9 cellular contexts compared by ENCODE assay signal in the genomic region with DNA sequence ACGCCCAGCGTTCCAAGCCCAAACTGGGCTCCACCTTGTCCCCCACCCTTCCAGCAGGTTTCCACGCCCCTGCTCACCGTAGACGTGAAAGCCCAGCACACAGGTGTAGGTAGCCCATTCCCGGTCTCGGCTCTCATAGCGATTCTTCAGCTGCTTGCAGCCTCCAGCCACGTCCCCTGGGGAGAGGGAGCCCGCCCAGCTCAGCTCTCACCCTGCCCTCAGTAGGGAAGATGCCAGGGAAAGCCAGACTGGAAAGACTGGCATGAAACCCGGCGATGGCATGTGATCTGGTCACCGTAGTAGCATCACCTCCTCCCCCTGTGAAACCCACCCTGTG. TPM values are rescaled to one million over a fixed set of nuclear protein-coding genes. Genes with fewer than 3 reads are reported as not detected.
DNase-seq lines count a peak whose midpoint lies in the region; ATAC-seq and TF ChIP-seq lines count a peak whose summit lies in the region.
"Had no signal": no experiment of that assay in that cellular context is flagged by ENCODE, and none has a peak within 500 bp of the region (broad histone marks: within the 10 kb centered on the region; RNA-seq: fewer than 3 reads in every experiment).

No MANE protein-coding gene starts in this region.

- H3K27me3 ChIP-seq in Caco-2 (replicated peaks; ENCODE audit: control insufficient read depth, insufficient read depth, low read length) (no peaks in the 10 kb centered on the region), fibroblast of lung (ENCODE audit: control insufficient read depth, insufficient read depth, low read length) (no peaks in the 10 kb centered on the region)

- H3K27ac Mint-ChIP-seq in Caco-2 (ENCODE audit: unreplicated experiment) (peak overlapping the region; percentile 89), T-cell (peak overlapping the region; percentile 74 to 82), progenitor cell of endocrine pancreas (peak overlapping the region; percentile 83)

- no peak overlapping the region for H3K9ac ChIP-seq in fibroblast of lung (ENCODE audit: insufficient read depth, low read length)

- H3K4me2 ChIP-seq in fibroblast of lung (ENCODE audit: extremely low read depth, insufficient read depth, low read length), result peak overlapping the region; percentile 48

- H3K27me3 Mint-ChIP-seq in Caco-2 (ENCODE audit: insufficient read depth, unreplicated experiment) (no peaks in the 10 kb centered on the region), T-cell (no peaks in the 10 kb centered on the region), progenitor cell of endocrine pancreas (peaks cover 19% of the 10 kb centered on the region)

- H3K4me1 ChIP-seq in Caco-2 (peaks cover 35% of the 10 kb centered on the region), fibroblast of lung (ENCODE audit: control insufficient read depth, extremely low read depth, insufficient read depth, low read length) (peaks cover 6% of the 10 kb centered on the region)

- H3K79me2 ChIP-seq in fibroblast of lung (ENCODE audit: control insufficient read depth, insufficient read depth, low read length), result peaks cover 30% of the 10 kb centered on the region

- ATAC-seq in T-cell (replicated peaks in 1 of 4) (no peak), GM18873 (IDR thresholded peaks at IDR 0.05; ENCODE audit: low FRiP score, unreplicated experiment) (no peak), HG03432 (IDR thresholded peaks at IDR 0.05; ENCODE audit: unreplicated experiment) (no peak)

- H3K27ac ChIP-seq in fibroblast of lung (ENCODE audit: insufficient read depth, low read length), result no peak overlapping the region

- H3K4me3 ChIP-seq in Caco-2 (ENCODE audit: low read depth, low read length) (peak overlapping the region; percentile 73), fibroblast of lung (replicated peaks in 1 of 4; ENCODE audit: control extremely low read depth in 1 of 4, insufficient read depth in 1 of 4, low read depth in 3 of 4, low read length in 4 of 4) (peak overlapping the region in 2 of 4 experiments; percentile 27 to 77)

- H3K4me3 Mint-ChIP-seq in Caco-2 (ENCODE audit: unreplicated experiment) (peak overlapping the region; percentile 88), T-cell (peak overlapping the region; percentile 59 to 71 (median 71)), progenitor cell of endocrine pancreas (ENCODE audit: low read depth) (peak overlapping the region; percentile 63)

- TF ChIP-seq CTCF in Caco-2 (IDR thresholded peaks at IDR 0.05; ENCODE audit: insufficient read depth in 1 of 2, low read depth in 1 of 2, low read length in 1 of 2, severe bottlenecking in 1 of 2, unreplicated experiment in 1 of 2) (no peak), fibroblast of lung (conservative IDR thresholded peaks at IDR 0.05 in 1 of 2, IDR thresholded peaks at IDR 0.05 in 1 of 2; ENCODE audit: low read depth in 1 of 2, low read length in 2 of 2) (no peak), progenitor cell of endocrine pancreas (IDR thresholded peaks at IDR 0.05; ENCODE audit: unreplicated experiment) (no peak)

- intact Hi-C loops in Caco-2 (cut with micrococcal nuclease; ENCODE audit: unreplicated experiment), result loop anchor here (2.0 kb wide), 1 partner anchor 42 kb away; no protein-coding TSS in a partner anchor

- H2AFZ ChIP-seq in fibroblast of lung (ENCODE audit: low read length), result no peak overlapping the region

- H3K9me3 Mint-ChIP-seq in Caco-2 (ENCODE audit: unreplicated experiment), result no peaks in the 10 kb centered on the region
- H3K9me3 Mint-ChIP-seq in T-cell, result no peaks in the 10 kb centered on the region
- H3K9me3 Mint-ChIP-seq in progenitor cell of endocrine pancreas (ENCODE audit: low read depth), result no peaks in the 10 kb centered on the region

- no TSS peak for BruUV-seq in Caco-2 (replicated peaks; lab: Mats Ljungman, UMichigan)

- H3K36me3 Mint-ChIP-seq in Caco-2 (ENCODE audit: insufficient read depth, unreplicated experiment) (peaks cover 72% of the 10 kb centered on the region), T-cell (peaks cover 44% of the 10 kb centered on the region), progenitor cell of endocrine pancreas (ENCODE audit: insufficient read depth) (peaks cover 17% of the 10 kb centered on the region)

- H3K9me3 ChIP-seq in Caco-2, result no peaks in the 10 kb centered on the region
- no peaks in the 10 kb centered on the region for H3K9me3 ChIP-seq in fibroblast of lung (ENCODE audit: control insufficient read depth, insufficient read depth, low read depth, low read length)

- DNase-seq in Caco-2, result peak; percentile 67 to 69
- no peak for DNase-seq in T-cell
- no peak for DNase-seq in fibroblast of lung (ENCODE audit: low read depth in 2 of 2)
- no peak for DNase-seq in progenitor cell of endocrine pancreas (ENCODE audit: low spot score, unreplicated experiment)
- no peak for DNase-seq in AG08396 (ENCODE audit: low spot score)
- no peak for DNase-seq in COLO829 (ENCODE audit: low spot score)
- DNase-seq: NCI-H2227 treated with DMSO at 0.1 percent for 48 hours had no signal

- H3K36me3 ChIP-seq in Caco-2 (ENCODE audit: control insufficient read depth, insufficient read depth, low read length), result 0 out of 2 replicates have a peak, but pooled peaks cover 1% of the 10 kb centered on the region
- H3K36me3 ChIP-seq in fibroblast of lung (ENCODE audit: control insufficient read depth, insufficient read depth, low read length), result peaks cover 7% of the 10 kb centered on the region

- POLR2A ChIA-PET in Caco-2 (lab: Charles Lee), result interaction anchor here (0.9 to 1.6 kb wide), 3 partner anchors 11 to 62 kb away, joined by 5 to 10 read pairs (median 7); a partner anchor contains a TSS
- POLR2A ChIA-PET in T-cell (lab: Charles Lee), result interaction anchor here in 1 of 2 donors (0.5 kb wide), 1 partner anchor 227 kb away, joined by 3 read pairs; no protein-coding TSS in a partner anchor

- H3K4me1 Mint-ChIP-seq in Caco-2 (ENCODE audit: low read depth, unreplicated experiment) (peaks cover 51% of the 10 kb centered on the region), T-cell (peaks cover 51 to 57% (median 54%) of the 10 kb centered on the region in 3 donors), progenitor cell of endocrine pancreas (ENCODE audit: low read depth) (peaks cover 37% of the 10 kb centered on the region)

- no peaks in the 10 kb centered on the region for H4K20me1 ChIP-seq in fibroblast of lung (ENCODE audit: control insufficient read depth, extremely low read depth, insufficient read depth, low read length)

- CTCF ChIA-PET in Caco-2 (lab: Charles Lee), result interaction anchor here (0.5 to 0.8 kb wide), 2 partner anchors 8 to 61 kb away, joined by 3 to 4 read pairs; no protein-coding TSS in a partner anchor
- CTCF ChIA-PET in T-cell (lab: Charles Lee), result no interaction called here

RNA-seq across cellular contexts. Expression of a gene that starts 1.4 kb away (rescaled TPM):
- 134 and 135 TPM in 2 replicates for total RNA-seq in Caco-2 (2022)
- total RNA-seq in T-cell, result 100 to 1,000 TPM; 151 to 185 (median 184) TPM
- 117 and 124 TPM in 2 replicates for total RNA-seq in fibroblast of lung
- polyA plus RNA-seq in fibroblast of lung, result 31.4 and 33.6 TPM in 2 replicates
- polyA plus RNA-seq in fibroblast of lung (2012), result 65.0 and 77.5 TPM in 2 replicates
- 73.0 and 89.7 TPM in 2 replicates for polyA minus RNA-seq in fibroblast of lung (ENCODE audit: low replicate concordance)
- 134 and 140 TPM in 2 replicates for total RNA-seq in progenitor cell of endocrine pancreas

RNA-seq across cellular contexts. Expression of a gene that starts 9.5 kb away (rescaled TPM):
- total RNA-seq in Caco-2 (2022) (61.2 and 68.7 TPM in 2 replicates), T-cell (100 to 1,000 TPM; 160 to 372 (median 328) TPM), fibroblast of lung (17.5 and 20.5 TPM in 2 replicates), progenitor cell of endocrine pancreas (42.7 and 47.0 TPM in 2 replicates)
- polyA plus RNA-seq in fibroblast of lung, result 17.8 and 22.6 TPM in 2 replicates
- polyA plus RNA-seq in fibroblast of lung (2012), result 27.5 and 34.0 TPM in 2 replicates
- polyA minus RNA-seq in fibroblast of lung (ENCODE audit: low replicate concordance), result 37.1 and 108 TPM in 2 replicates

RNA-seq across cellular contexts. Expression of a gene that starts 10.0 kb away (rescaled TPM):
- 1.1 and 1.3 TPM in 2 replicates for total RNA-seq in Caco-2 (2022)
- 1 to 10 TPM; 1.6 to 4.5 (median 3.5) TPM for total RNA-seq in T-cell
- total RNA-seq in fibroblast of lung, result 8.5 and 9.9 TPM in 2 replicates
- 1.7 and 3.0 TPM in 2 replicates for polyA plus RNA-seq in fibroblast of lung
- polyA plus RNA-seq in fibroblast of lung (2012), result 6.3 and 7.5 TPM in 2 replicates
- 2.4 and 7.7 TPM in 2 replicates for polyA minus RNA-seq in fibroblast of lung (ENCODE audit: low replicate concordance)
- total RNA-seq in progenitor cell of endocrine pancreas, result 0.62 and 0.86 TPM in 2 replicates

RNA-seq across cellular contexts. Expression of a gene that starts 11.7 kb away (rescaled TPM):
- total RNA-seq in Caco-2 (2022) (27.2 and 30.2 TPM in 2 replicates), T-cell (10 to 100 TPM; 35.2 to 56.0 (median 42.9) TPM), fibroblast of lung (6.9 and 7.8 TPM in 2 replicates), progenitor cell of endocrine pancreas (23.1 and 26.0 TPM in 2 replicates)
- polyA plus RNA-seq in fibroblast of lung, result 5.5 and 6.8 TPM in 2 replicates
- polyA plus RNA-seq in fibroblast of lung (2012), result 7.1 and 9.5 TPM in 2 replicates
- polyA minus RNA-seq in fibroblast of lung (ENCODE audit: low replicate concordance), result 5.9 and 7.1 TPM in 2 replicates

RNA-seq across cellular contexts. Expression of a gene that starts 18.7 kb away (rescaled TPM):
- total RNA-seq in Caco-2 (2022) (37.2 and 37.6 TPM in 2 replicates), T-cell (10 to 100 TPM; 59.0 to 94.5 (median 90.5) TPM), fibroblast of lung (29.1 and 30.8 TPM in 2 replicates), progenitor cell of endocrine pancreas (43.4 and 48.9 TPM in 2 replicates)
- polyA plus RNA-seq in fibroblast of lung, result 15.9 and 17.6 TPM in 2 replicates
- polyA plus RNA-seq in fibroblast of lung (2012), result 25.3 and 35.4 TPM in 2 replicates
- polyA minus RNA-seq in fibroblast of lung (ENCODE audit: low replicate concordance), result 15.4 and 17.9 TPM in 2 replicates

Comparison
In these comparisons a context has a peak if more than half of its experiments do, and no peak if none do; other contexts are left out.
1. DNase-seq: peak in Caco-2 (2 of 2); none in T-cell (0 of 34), fibroblast of lung (0 of 2), progenitor cell of endocrine pancreas (single experiment), AG08396 (single experiment) and COLO829 (single experiment).
2. Peak in every context shown above with its lines, with median percentiles within 50 percentile points of each other: H3K27ac Mint-ChIP-seq and H3K4me3 Mint-ChIP-seq.